18 cellular contexts compared by ENCODE assay signal in genomic region chr1:53273526-53273925, GRCh38. TPM values are rescaled to one million over a fixed set of nuclear protein-coding genes. Genes with fewer than 3 reads are reported as not detected.
DNase-seq lines count a peak whose midpoint lies in the region; ATAC-seq, FAIRE-seq and TF ChIP-seq lines count a peak whose summit lies in the region.
"Had no signal": no experiment of that assay in that cellular context is flagged by ENCODE, and none has a peak within 500 bp of the region (broad histone marks: within the 10 kb centered on the region; RNA-seq: fewer than 3 reads in every experiment).

No MANE protein-coding gene starts in this region.

- POLR2A ChIA-PET in activated CD4-positive, alpha-beta T cell treated with anti-CD3 and anti-CD28 coated beads, Interleukin-2, amount 10 ng/mL, durations not matched to agents 7 days and 5 days (lab: Charles Lee) = no interaction called here
- POLR2A ChIA-PET in activated CD4-positive, alpha-beta T cell treated with anti-CD3 and anti-CD28 coated beads for 36 hours (lab: Charles Lee) = no interaction called here
- POLR2A ChIA-PET in CD8-positive, alpha-beta memory T cell (lab: Charles Lee) = no interaction called here

- TF ChIP-seq CTCF in bronchial epithelial cell (IDR thresholded peaks at IDR 0.05; ENCODE audit: insufficient read depth, low read length, severe bottlenecking) = no peak
- no peak for TF ChIP-seq CTCF in type B pancreatic cell (conservative IDR thresholded peaks at IDR 0.05)
- no peak for TF ChIP-seq CTCF in uterus (IDR thresholded peaks at IDR 0.05)

- intact Hi-C loops in activated CD4-positive, alpha-beta T cell treated with anti-CD3 and anti-CD28 coated beads for 36 hours (cut with DNase I, micrococcal nuclease) = no loop called here
- intact Hi-C loops in uterus (cut with DNase I; ENCODE audit: low total_unique reads) = no loop called here

- H3K36me3 Mint-ChIP-seq in activated CD4-positive, alpha-beta T cell treated with anti-CD3 and anti-CD28 coated beads, Interleukin-2, amount 10 ng/mL, durations not matched to agents 7 days and 5 days (ENCODE audit: low read depth) = peaks cover 23% of the 10 kb centered on the region
- H3K36me3 Mint-ChIP-seq in activated CD4-positive, alpha-beta T cell treated with anti-CD3 and anti-CD28 coated beads for 36 hours (ENCODE audit: low read depth) = peaks cover 47% of the 10 kb centered on the region
- H3K36me3 Mint-ChIP-seq in type B pancreatic cell = no peaks in the 10 kb centered on the region
- H3K36me3 Mint-ChIP-seq in CD8-positive, alpha-beta memory T cell = peaks cover 0 to 21% (median 2%) of the 10 kb centered on the region in 3 donors

- no peaks in the 10 kb centered on the region for H3K9me3 Mint-ChIP-seq in activated CD4-positive, alpha-beta T cell treated with anti-CD3 and anti-CD28 coated beads, Interleukin-2, amount 10 ng/mL, durations not matched to agents 7 days and 5 days
- H3K9me3 Mint-ChIP-seq in activated CD4-positive, alpha-beta T cell treated with anti-CD3 and anti-CD28 coated beads for 36 hours (ENCODE audit: low read depth) = no peaks in the 10 kb centered on the region
- H3K9me3 Mint-ChIP-seq in type B pancreatic cell = no peaks in the 10 kb centered on the region
- no peaks in the 10 kb centered on the region for H3K9me3 Mint-ChIP-seq in CD8-positive, alpha-beta memory T cell
- H3K9me3 Mint-ChIP-seq: CD4-positive, alpha-beta memory T cell had no signal

- peaks cover 4% of the 10 kb centered on the region for H3K4me1 ChIP-seq in CD8-positive, alpha-beta memory T cell (ENCODE audit: insufficient read depth, low read length)
- no peaks in the 10 kb centered on the region for H3K4me1 ChIP-seq in uterus
- H3K4me1 ChIP-seq: BE2C, HAP-1 had no signal

- H3K27me3 Mint-ChIP-seq in activated CD4-positive, alpha-beta T cell treated with anti-CD3 and anti-CD28 coated beads, Interleukin-2, amount 10 ng/mL, durations not matched to agents 7 days and 5 days = no peaks in the 10 kb centered on the region
- no peaks in the 10 kb centered on the region for H3K27me3 Mint-ChIP-seq in activated CD4-positive, alpha-beta T cell treated with anti-CD3 and anti-CD28 coated beads for 36 hours
- H3K27me3 Mint-ChIP-seq in type B pancreatic cell = no peaks in the 10 kb centered on the region
- H3K27me3 Mint-ChIP-seq in CD8-positive, alpha-beta memory T cell = no peaks in the 10 kb centered on the region
- H3K27me3 Mint-ChIP-seq: CD4-positive, alpha-beta memory T cell had no signal

- peak overlapping the region; percentile 33 for H3K27ac Mint-ChIP-seq in activated CD4-positive, alpha-beta T cell treated with anti-CD3 and anti-CD28 coated beads, Interleukin-2, amount 10 ng/mL, durations not matched to agents 7 days and 5 days
- H3K27ac Mint-ChIP-seq in activated CD4-positive, alpha-beta T cell treated with anti-CD3 and anti-CD28 coated beads for 36 hours = no peak overlapping the region
- peak overlapping the region; percentile 44 for H3K27ac Mint-ChIP-seq in type B pancreatic cell
- no peak overlapping the region for H3K27ac Mint-ChIP-seq in CD8-positive, alpha-beta memory T cell

- no peak overlapping the region for H3K4me3 Mint-ChIP-seq in activated CD4-positive, alpha-beta T cell treated with anti-CD3 and anti-CD28 coated beads, Interleukin-2, amount 10 ng/mL, durations not matched to agents 7 days and 5 days
- H3K4me3 Mint-ChIP-seq in activated CD4-positive, alpha-beta T cell treated with anti-CD3 and anti-CD28 coated beads for 36 hours = no peak overlapping the region
- H3K4me3 Mint-ChIP-seq in type B pancreatic cell = no peak overlapping the region
- H3K4me3 Mint-ChIP-seq in CD8-positive, alpha-beta memory T cell = no peak overlapping the region
- H3K4me3 Mint-ChIP-seq: CD4-positive, alpha-beta memory T cell had no signal

- no peak for FAIRE-seq in bronchial epithelial cell (lab: Jason Lieb, UNC)

- H3K4me1 Mint-ChIP-seq in activated CD4-positive, alpha-beta T cell treated with anti-CD3 and anti-CD28 coated beads, Interleukin-2, amount 10 ng/mL, durations not matched to agents 7 days and 5 days = peaks cover 4% of the 10 kb centered on the region
- no peaks in the 10 kb centered on the region for H3K4me1 Mint-ChIP-seq in activated CD4-positive, alpha-beta T cell treated with anti-CD3 and anti-CD28 coated beads for 36 hours
- H3K4me1 Mint-ChIP-seq in type B pancreatic cell (ENCODE audit: unreplicated experiment) = peaks cover 14% of the 10 kb centered on the region
- H3K4me1 Mint-ChIP-seq in CD8-positive, alpha-beta memory T cell = peaks cover 2 to 5% (median 5%) of the 10 kb centered on the region in 3 donors

- DNase-seq in activated CD4-positive, alpha-beta T cell treated with anti-CD3 and anti-CD28 coated beads, Interleukin-2, amount 10 ng/mL, durations not matched to agents 7 days and 5 days = no peak
- DNase-seq in activated CD4-positive, alpha-beta T cell treated with anti-CD3 and anti-CD28 coated beads for 36 hours = no peak
- DNase-seq in bronchial epithelial cell (ENCODE audit: low read depth) (peak; percentile 85), kidney tubule cell (ENCODE audit: low spot score) (peak; percentile 48), type B pancreatic cell (ENCODE audit: extremely low spot score, unreplicated experiment) (no peak), uterus (no peak), H4 (ENCODE audit: low spot score) (no peak)
- no peak for DNase-seq in CD8-positive, alpha-beta memory T cell
- DNase-seq: BE2C; CD4-positive, alpha-beta memory T cell; NCI-H1436; NCI-H2029; NCI-H2171; NCI-H446 had no signal

- H3K4me3 ChIP-seq in bronchial epithelial cell (ENCODE audit: low read depth, low read length) (no peak overlapping the region), uterus (no peak overlapping the region)
- H3K4me3 ChIP-seq in CD8-positive, alpha-beta memory T cell (ENCODE audit: low read length) = no peak overlapping the region
- H3K4me3 ChIP-seq: HAP-1 had no signal

- no peak for ATAC-seq in activated CD4-positive, alpha-beta T cell treated with anti-CD3 and anti-CD28 coated beads for 36 hours
- ATAC-seq: Right ventricle myocardium inferior had no signal

- H3K9me3 ChIP-seq in CD8-positive, alpha-beta memory T cell (ENCODE audit: low read length) = no peaks in the 10 kb centered on the region
- no peaks in the 10 kb centered on the region for H3K9me3 ChIP-seq in uterus
- H3K9me3 ChIP-seq: BE2C, HAP-1 had no signal

- H3K36me3 ChIP-seq in bronchial epithelial cell (ENCODE audit: control insufficient read depth, insufficient read depth, low read length) = peaks cover 12% of the 10 kb centered on the region
- no peaks in the 10 kb centered on the region for H3K36me3 ChIP-seq in CD8-positive, alpha-beta memory T cell (ENCODE audit: insufficient read depth, low read length)
- no peaks in the 10 kb centered on the region for H3K36me3 ChIP-seq in uterus
- H3K36me3 ChIP-seq: BE2C had no signal

- CTCF ChIA-PET in activated CD4-positive, alpha-beta T cell treated with anti-CD3 and anti-CD28 coated beads, Interleukin-2, amount 10 ng/mL, durations not matched to agents 7 days and 5 days (lab: Charles Lee) = interaction anchor here (1.1 kb wide), 1 partner anchor 95 kb away, joined by 3 read pairs; no protein-coding TSS in a partner anchor
- CTCF ChIA-PET in activated CD4-positive, alpha-beta T cell treated with anti-CD3 and anti-CD28 coated beads for 36 hours (lab: Charles Lee) = interaction anchor here (1.0 to 1.7 kb wide), 2 partner anchors 16 to 120 kb away, joined by 3 to 4 read pairs; no protein-coding TSS in a partner anchor
- CTCF ChIA-PET in CD8-positive, alpha-beta memory T cell (lab: Charles Lee) = no interaction called here

- no peak overlapping the region for H3K27ac ChIP-seq in CD8-positive, alpha-beta memory T cell (ENCODE audit: low read depth, low read length)
- no peak overlapping the region for H3K27ac ChIP-seq in uterus
- H3K27ac ChIP-seq: 22Rv1, HL-60 had no signal

- TF ChIP-seq POLR2A in uterus (IDR thresholded peaks at IDR 0.05) = no peak

- H3K27me3 ChIP-seq in bronchial epithelial cell (ENCODE audit: control insufficient read depth, insufficient read depth, low read length) = no peaks in the 10 kb centered on the region
- no peaks in the 10 kb centered on the region for H3K27me3 ChIP-seq in CD8-positive, alpha-beta memory T cell (ENCODE audit: insufficient read depth, low read length, poor library complexity, severe bottlenecking)
- H3K27me3 ChIP-seq in uterus = no peaks in the 10 kb centered on the region
- H3K27me3 ChIP-seq: BE2C had no signal

RNA-seq across cellular contexts. Expression of gene MAGOH, which starts 35.2 kb away (rescaled TPM):
- total RNA-seq in activated CD4-positive, alpha-beta T cell treated with anti-CD3 and anti-CD28 coated beads, Interleukin-2, amount 10 ng/mL, durations not matched to agents 7 days and 5 days = 10 to 100 TPM; 73.3 to 74.1 TPM
- 10 to 100 TPM; 73.7 to 92.3 TPM for total RNA-seq in activated CD4-positive, alpha-beta T cell treated with anti-CD3 and anti-CD28 coated beads for 36 hours
- 33.7 and 53.1 TPM in 2 replicates for total RNA-seq in bronchial epithelial cell
- 50.4 and 55.0 TPM in 2 replicates for total RNA-seq in type B pancreatic cell (ENCODE audit: low replicate concordance)
- 100 to 1,000 TPM; 127 to 129 TPM for total RNA-seq in CD8-positive, alpha-beta memory T cell
- polyA plus RNA-seq in CD8-positive, alpha-beta memory T cell = 121 TPM
- total RNA-seq in uterus = 10 to 100 TPM; 31.6 to 60.9 (median 45.2) TPM
- total RNA-seq in H4 (2014; rRNA removed; shearing (Covaris generic)) = 51.0 and 80.6 TPM in 2 replicates

RNA-seq across cellular contexts. Expression of gene CZIB, which starts 53.1 kb away (rescaled TPM):
- total RNA-seq in activated CD4-positive, alpha-beta T cell treated with anti-CD3 and anti-CD28 coated beads, Interleukin-2, amount 10 ng/mL, durations not matched to agents 7 days and 5 days = 10 to 100 TPM; 51.0 to 54.0 TPM
- total RNA-seq in activated CD4-positive, alpha-beta T cell treated with anti-CD3 and anti-CD28 coated beads for 36 hours = 10 to 100 TPM; 45.4 to 48.7 TPM
- total RNA-seq in bronchial epithelial cell (37.9 and 47.9 TPM in 2 replicates), type B pancreatic cell (ENCODE audit: low replicate concordance) (36.2 and 72.7 TPM in 2 replicates), uterus (10 to 100 TPM; 78.9 to 81.9 (median 80.6) TPM)
- 10 to 100 TPM; 58.0 to 58.4 TPM for total RNA-seq in CD8-positive, alpha-beta memory T cell
- polyA plus RNA-seq in CD8-positive, alpha-beta memory T cell = 60.4 TPM
- total RNA-seq in H4 (2014; rRNA removed; shearing (Covaris generic)) = 86.8 and 87.1 TPM in 2 replicates

RNA-seq across cellular contexts. Expression of gene LRP8, which starts 54.3 kb away (rescaled TPM):
- total RNA-seq in activated CD4-positive, alpha-beta T cell treated with anti-CD3 and anti-CD28 coated beads, Interleukin-2, amount 10 ng/mL, durations not matched to agents 7 days and 5 days = 10 to 100 TPM; 51.8 to 56.6 TPM
- total RNA-seq in activated CD4-positive, alpha-beta T cell treated with anti-CD3 and anti-CD28 coated beads for 36 hours = 10 to 100 TPM; 40.6 to 46.5 TPM
- total RNA-seq in bronchial epithelial cell (6.7 and 8.4 TPM in 2 replicates), type B pancreatic cell (ENCODE audit: low replicate concordance) (7.1 and 16.5 TPM in 2 replicates), uterus (10 to 100 TPM in 1 of 4 donors, 1 to 10 TPM in 3; 1.5 to 15.3 (median 8.5) TPM)
- 10 to 100 TPM; 48.7 to 49.7 TPM for total RNA-seq in CD8-positive, alpha-beta memory T cell
- 2.7 TPM for polyA plus RNA-seq in CD8-positive, alpha-beta memory T cell
- total RNA-seq in H4 (2014; rRNA removed; shearing (Covaris generic)) = 53.0 and 61.1 TPM in 2 replicates

Comparison
In these comparisons a context has a peak if more than half of its experiments do, and no peak if none do; other contexts are left out.
1. H3K27ac Mint-ChIP-seq: peak in activated CD4-positive, alpha-beta T cell treated with anti-CD3 and anti-CD28 coated beads, Interleukin-2, amount 10 ng/mL, durations not matched to agents 7 days and 5 days (single experiment) and type B pancreatic cell (single experiment); none in activated CD4-positive, alpha-beta T cell treated with anti-CD3 and anti-CD28 coated beads for 36 hours (single experiment) and CD8-positive, alpha-beta memory T cell (0 of 8).
2. DNase-seq: peak in bronchial epithelial cell (single experiment) and kidney tubule cell (single experiment); none in activated CD4-positive, alpha-beta T cell treated with anti-CD3 and anti-CD28 coated beads, Interleukin-2, amount 10 ng/mL, durations not matched to agents 7 days and 5 days (single experiment), activated CD4-positive, alpha-beta T cell treated with anti-CD3 and anti-CD28 coated beads for 36 hours (single experiment), type B pancreatic cell (single experiment), CD8-positive, alpha-beta memory T cell (0 of 5), uterus (0 of 2) and H4 (single experiment).